27 cellular contexts compared by ENCODE assay signal in genomic region chr19:49843265-49843664, GRCh38. TPM values are rescaled to one million over a fixed set of nuclear protein-coding genes. Genes with fewer than 3 reads are reported as not detected.
A peak's percentile ranks its signal among the peaks of the same experiment; 100 is the strongest.
DNase-seq lines count a peak whose midpoint lies in the region; ATAC-seq lines count a peak whose summit lies in the region.
"Had no signal": no experiment of that assay in that cellular context is flagged by ENCODE, and none has a peak within 500 bp of the region (broad histone marks: within the 10 kb centered on the region; RNA-seq: fewer than 3 reads in every experiment).

No MANE protein-coding gene starts in this region.

- H3K27ac ChIP-seq in BLaER1 = no peak overlapping the region
- H3K27ac ChIP-seq: ascending aorta, esophagus muscularis mucosa, foreskin keratinocyte had no signal

- peaks cover 29% of the 10 kb centered on the region for H3K4me1 ChIP-seq in BLaER1
- H3K4me1 ChIP-seq: ascending aorta, esophagus muscularis mucosa had no signal

- peak overlapping the region; percentile 86 for H3K27ac Mint-ChIP-seq in memory B cell
- H3K27ac Mint-ChIP-seq: activated CD4-positive, alpha-beta T cell treated with anti-CD3 and anti-CD28 coated beads for 36 hours; activated naive CD8-positive, alpha-beta T cell treated with anti-CD3 and anti-CD28 coated beads for 36 hours; CD4-positive, alpha-beta memory T cell; endodermal cell; stimulated activated effector memory CD8-positive, alpha-beta T cell treated with anti-CD3 and anti-CD28 coated beads, Interleukin-12 subunit alpha, Interleukin-12 subunit beta, amount 100 ng/mL, for 72 hours had no signal

- peak overlapping the region; percentile 60 for H3K4me3 Mint-ChIP-seq in memory B cell
- H3K4me3 Mint-ChIP-seq: activated CD4-positive, alpha-beta T cell treated with anti-CD3 and anti-CD28 coated beads for 36 hours; activated naive CD8-positive, alpha-beta T cell treated with anti-CD3 and anti-CD28 coated beads for 36 hours; CD4-positive, alpha-beta memory T cell; endodermal cell; stimulated activated effector memory CD8-positive, alpha-beta T cell treated with anti-CD3 and anti-CD28 coated beads, Interleukin-12 subunit alpha, Interleukin-12 subunit beta, amount 100 ng/mL, for 72 hours had no signal

- no peak overlapping the region for H3K9ac ChIP-seq in BLaER1

- peaks cover 30% of the 10 kb centered on the region; the same call in 1 of the 2 replicates for H4K20me1 ChIP-seq in BLaER1

- peaks cover 11% of the 10 kb centered on the region for H3K4me1 Mint-ChIP-seq in memory B cell
- H3K4me1 Mint-ChIP-seq: endodermal cell had no signal

- no peaks in the 10 kb centered on the region for H3K9me3 ChIP-seq in BLaER1
- H3K9me3 ChIP-seq: ascending aorta, esophagus muscularis mucosa had no signal

- DNase-seq in NOMO-1 treated with DMSO at 0.1 percent for 48 hours (lab: John Stamatoyannopoulos, UW; ENCODE audit: unreplicated experiment) (peak; percentile 27), memory B cell (ENCODE audit: low spot score in 2 of 2) (peak in 1 of 2 donors; percentile 71), GDM1 (lab: John Stamatoyannopoulos, UW) (no peak), posterior vena cava (ENCODE audit: low spot score) (no peak), superior temporal gyrus (ENCODE audit: extremely low spot score) (no peak), medulla oblongata (ENCODE audit: extremely low spot score) (no peak)
- DNase-seq: 8988T; activated CD4-positive, alpha-beta T cell treated with anti-CD3 and anti-CD28 coated beads for 36 hours; activated CD8-positive, alpha-beta memory T cell treated with anti-CD3 and anti-CD28 coated beads for 24 hours; activated effector memory CD4-positive, alpha-beta T cell treated with Interleukin-2 at 50 U/mL for 16 hours; activated naive CD8-positive, alpha-beta T cell treated with anti-CD3 and anti-CD28 coated beads for 36 hours; CD4-positive, alpha-beta memory T cell; cortex of kidney; endodermal cell; foreskin keratinocyte; NCI-H1417 treated with DMSO at 0.1 percent for 48 hours; NCI-H345; NCI-H748 treated with DMSO at 0.1 percent for 48 hours; OCI-M1; stimulated activated CD4-positive, alpha-beta T cell treated with anti-CD3 and anti-CD28 coated beads, Interleukin-4, amount 100 ng/mL, for 24 hours had no signal

- no peaks in the 10 kb centered on the region; the same call in 1 of the 2 replicates for H3K27me3 ChIP-seq in BLaER1
- H3K27me3 ChIP-seq: ascending aorta, esophagus muscularis mucosa, foreskin keratinocyte had no signal

- intact Hi-C loops in posterior vena cava (cut with DNase I) = no loop called here

- peaks cover 16% of the 10 kb centered on the region for H3K36me3 Mint-ChIP-seq in memory B cell
- H3K36me3 Mint-ChIP-seq: activated naive CD8-positive, alpha-beta T cell treated with anti-CD3 and anti-CD28 coated beads for 36 hours had no signal

- no peaks in the 10 kb centered on the region for H3K27me3 Mint-ChIP-seq in memory B cell
- H3K27me3 Mint-ChIP-seq: activated CD4-positive, alpha-beta T cell treated with anti-CD3 and anti-CD28 coated beads for 36 hours; CD4-positive, alpha-beta memory T cell had no signal

- H3K4me2 ChIP-seq in BLaER1 = peak overlapping the region; percentile 63

- peaks cover 32% of the 10 kb centered on the region for H3K36me3 ChIP-seq in BLaER1

- H3K9me3 Mint-ChIP-seq in memory B cell = no peaks in the 10 kb centered on the region
- H3K9me3 Mint-ChIP-seq: activated naive CD8-positive, alpha-beta T cell treated with anti-CD3 and anti-CD28 coated beads for 36 hours; CD4-positive, alpha-beta memory T cell; stimulated activated effector memory CD8-positive, alpha-beta T cell treated with anti-CD3 and anti-CD28 coated beads, Interleukin-12 subunit alpha, Interleukin-12 subunit beta, amount 100 ng/mL, for 72 hours had no signal

- no peak overlapping the region for H3K4me3 ChIP-seq in BLaER1
- H3K4me3 ChIP-seq: ascending aorta, esophagus muscularis mucosa had no signal

- ATAC-seq in GM21723 (IDR thresholded peaks at IDR 0.05; ENCODE audit: unreplicated experiment) (peak; percentile 49), memory B cell (ENCODE audit: low read depth) (peak; percentile 99)
- ATAC-seq: activated CD4-positive, alpha-beta T cell treated with anti-CD3 and anti-CD28 coated beads for 36 hours; foreskin keratinocyte; sciatic nerve; SK-N-SH treated with all-trans-retinoic acid at 6 μM for 48 hours; stimulated activated effector memory CD8-positive, alpha-beta T cell treated with anti-CD3 and anti-CD28 coated beads, Interleukin-12 subunit alpha, Interleukin-12 subunit beta, amount 100 ng/mL, for 72 hours had no signal

RNA-seq across cellular contexts. Expression of gene PTOV1, which starts 7.7 kb away (rescaled TPM):
- total RNA-seq in posterior vena cava = 10 to 100 TPM; 78.7 to 95.2 TPM

RNA-seq across cellular contexts. Expression of gene PNKP, which starts 24.1 kb away (rescaled TPM):
- 10 to 100 TPM; 40.5 to 43.4 TPM for total RNA-seq in posterior vena cava

RNA-seq across cellular contexts. Expression of gene MED25, which starts 25.2 kb away (rescaled TPM):
- total RNA-seq in posterior vena cava = 10 to 100 TPM; 25.6 to 25.9 TPM

RNA-seq across cellular contexts. Expression of gene FUZ, which starts 30.2 kb away (rescaled TPM):
- 10 to 100 TPM in 1 of 2 donors, 1 to 10 TPM in 1; 6.9 to 12.2 TPM for total RNA-seq in posterior vena cava

RNA-seq across cellular contexts. Expression of gene AKT1S1, which starts 33.9 kb away (rescaled TPM):
- total RNA-seq in posterior vena cava = 10 to 100 TPM; 26.5 to 28.9 TPM
